Comparison of ENCODE assay signal across 22 cellular contexts in the genomic region with DNA sequence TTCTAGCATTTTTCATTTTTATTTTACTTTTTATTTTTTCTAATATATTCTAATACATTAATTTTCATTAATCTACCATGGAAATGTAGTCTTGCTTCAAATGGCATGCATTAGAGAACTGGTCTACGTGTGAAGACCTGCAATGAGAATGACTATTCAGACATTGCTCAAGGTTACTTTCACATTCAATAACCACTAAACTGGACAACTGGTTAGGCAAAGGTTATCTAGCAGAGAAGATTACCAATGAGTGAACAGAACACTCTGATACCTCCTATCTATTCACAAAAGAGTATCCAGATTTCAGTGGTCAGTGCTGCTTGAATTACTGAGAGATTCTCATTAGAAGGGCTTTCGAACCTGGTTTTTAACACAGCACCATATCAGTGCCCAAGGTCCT.
"Had no signal": no experiment of that assay in that cellular context is flagged by ENCODE, and none has a peak within 500 bp of the region (broad histone marks: within the 10 kb centered on the region; RNA-seq: fewer than 3 reads in every experiment).

No MANE protein-coding gene starts in this region.

- H3K36me3 ChIP-seq: colonic mucosa, esophagus muscularis mucosa, gastrocnemius medialis, heart right ventricle, left lung, lower lobe of right lung had no signal

- ATAC-seq: effector memory CD8-positive, alpha-beta T cell; gastrocnemius medialis; heart right ventricle; left cardiac atrium; left lung; left ventricle myocardium superior; lower lobe of right lung; mucosa of descending colon had no signal

- H3K27ac ChIP-seq: colonic mucosa, esophagus muscularis mucosa, gastrocnemius medialis, heart right ventricle, left lung, lower lobe of right lung had no signal

- DNase-seq: colonic mucosa; cortex of kidney; effector CD8-positive, alpha-beta T cell; effector memory CD8-positive, alpha-beta T cell; endodermal cell; foreskin melanocyte; gastrocnemius medialis; glutamatergic neuron; head of caudate nucleus; heart right ventricle; hippocampal formation; left cardiac atrium; left lung; left ventricle myocardium superior; lower lobe of right lung; mesenchymal stem cell; mucosa of descending colon; naive B cell had no signal

- H3K27me3 ChIP-seq: colonic mucosa, esophagus muscularis mucosa, gastrocnemius medialis, heart right ventricle, left lung had no signal

- H3K9me3 ChIP-seq: colonic mucosa, esophagus muscularis mucosa, gastrocnemius medialis, heart right ventricle, left lung, lower lobe of right lung, mucosa of descending colon had no signal

- H3K4me1 ChIP-seq: colonic mucosa, esophagus muscularis mucosa, gastrocnemius medialis, left lung, lower lobe of right lung had no signal

- FAIRE-seq: endometrium, islet of Langerhans, keratinocyte had no signal

- H3K4me3 ChIP-seq: colonic mucosa, esophagus muscularis mucosa, gastrocnemius medialis, heart right ventricle, left lung, lower lobe of right lung, mucosa of descending colon had no signal
